In genomic region chr5:114261989-114262388, GRCh38 we compare ENCODE assay signal across 1 cellular context.
TF ChIP-seq lines count a peak whose summit lies in the region.

No MANE protein-coding gene starts in this region.

TF ChIP-seq in K562, 482 proteins besides CTCF, POLR2A, EP300 and RAD21 (continued from another document):
- TF ChIP-seq, protein P1, sequence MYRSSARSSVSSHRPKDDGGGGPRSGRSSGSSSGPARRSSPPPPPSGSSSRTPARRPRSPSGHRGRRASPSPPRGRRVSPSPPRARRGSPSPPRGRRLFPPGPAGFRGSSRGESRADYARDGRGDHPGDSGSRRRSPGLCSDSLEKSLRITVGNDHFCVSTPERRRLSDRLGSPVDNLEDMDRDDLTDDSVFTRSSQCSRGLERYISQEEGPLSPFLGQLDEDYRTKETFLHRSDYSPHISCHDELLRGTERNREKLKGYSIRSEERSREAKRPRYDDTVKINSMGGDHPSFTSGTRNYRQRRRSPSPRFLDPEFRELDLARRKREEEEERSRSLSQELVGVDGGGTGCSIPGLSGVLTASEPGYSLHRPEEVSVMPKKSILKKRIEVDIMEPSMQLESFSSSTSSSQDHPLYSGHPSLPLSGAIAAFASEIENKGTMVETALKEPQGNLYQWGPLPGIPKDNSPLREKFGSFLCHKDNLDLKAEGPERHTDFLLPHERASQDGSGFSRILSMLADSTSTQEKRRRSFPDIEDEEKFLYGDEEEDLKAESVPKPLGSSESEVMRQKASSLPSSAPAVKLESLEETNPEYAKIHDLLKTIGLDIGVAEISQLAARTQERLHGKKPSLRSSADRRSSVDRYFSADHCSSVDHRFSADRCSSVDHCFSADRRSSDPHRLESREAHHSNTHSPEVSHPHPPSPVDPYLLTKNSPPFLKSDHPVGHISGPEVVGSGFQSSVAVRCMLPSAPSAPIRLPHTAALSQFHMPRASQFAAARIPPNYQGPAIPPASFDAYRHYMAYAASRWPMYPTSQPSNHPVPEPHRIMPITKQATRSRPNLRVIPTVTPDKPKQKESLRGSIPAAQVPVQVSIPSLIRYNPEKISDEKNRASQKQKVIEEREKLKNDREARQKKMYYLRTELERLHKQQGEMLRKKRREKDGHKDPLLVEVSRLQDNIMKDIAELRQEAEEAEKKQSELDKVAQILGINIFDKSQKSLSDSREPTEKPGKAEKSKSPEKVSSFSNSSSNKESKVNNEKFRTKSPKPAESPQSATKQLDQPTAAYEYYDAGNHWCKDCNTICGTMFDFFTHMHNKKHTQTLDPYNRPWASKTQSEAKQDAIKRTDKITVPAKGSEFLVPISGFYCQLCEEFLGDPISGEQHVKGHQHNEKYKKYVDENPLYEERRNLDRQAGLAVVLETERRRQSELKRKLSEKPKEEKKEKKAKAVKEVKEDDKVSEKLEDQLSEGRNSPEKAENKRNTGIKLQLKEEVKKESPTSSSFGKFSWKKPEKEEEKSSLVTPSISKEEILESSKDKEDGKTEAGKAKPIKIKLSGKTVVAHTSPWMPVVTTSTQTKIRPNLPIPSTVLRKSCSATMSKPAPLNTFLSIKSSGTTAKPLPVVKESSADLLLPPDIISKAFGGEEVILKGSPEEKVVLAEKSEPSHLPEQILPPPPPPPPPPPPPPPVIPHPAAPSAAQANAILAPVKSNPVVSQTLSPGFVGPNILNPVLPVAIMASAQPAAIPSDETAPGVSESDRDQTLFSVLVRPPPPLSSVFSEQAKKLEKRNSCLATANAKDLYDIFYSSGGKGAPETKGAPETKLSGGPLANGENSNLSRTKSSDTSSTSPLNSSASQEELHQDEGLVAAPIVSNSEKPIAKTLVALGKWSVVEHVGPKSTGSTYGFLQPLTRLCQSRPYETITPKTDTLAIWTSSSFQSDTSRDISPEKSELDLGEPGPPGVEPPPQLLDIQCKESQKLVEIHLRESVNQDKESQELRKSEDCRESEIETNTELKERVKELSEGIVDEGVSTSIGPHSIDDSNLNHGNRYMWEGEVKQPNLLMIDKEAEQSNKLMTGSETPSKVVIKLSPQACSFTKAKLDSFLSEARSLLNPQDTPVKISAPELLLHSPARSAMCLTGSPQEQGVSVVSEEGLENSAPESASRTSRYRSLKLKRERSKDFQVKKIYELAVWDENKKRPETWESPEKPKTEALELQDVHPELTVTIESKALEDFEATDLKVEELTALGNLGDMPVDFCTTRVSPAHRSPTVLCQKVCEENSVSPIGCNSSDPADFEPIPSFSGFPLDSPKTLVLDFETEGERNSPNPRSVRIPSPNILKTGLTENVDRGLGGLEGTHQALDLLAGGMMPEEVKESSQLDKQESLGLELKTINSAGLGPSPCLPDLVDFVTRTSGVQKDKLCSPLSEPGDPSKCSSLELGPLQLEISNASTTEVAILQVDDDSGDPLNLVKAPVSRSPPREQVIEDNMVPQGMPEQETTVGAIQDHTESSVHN (IDR thresholded peaks at IDR 0.05; ENCODE audit: borderline replicate concordance in 1 of 2, low read depth in 1 of 2): no peak
- TF ChIP-seq ZNF436 (CRISPR knock-in tag; IDR thresholded peaks at IDR 0.05) (no peak), GTF2B (IDR thresholded peaks at IDR 0.05; ENCODE audit: extremely low read depth, insufficient read length) (no peak), GABPA (tag; conservative IDR thresholded peaks at IDR 0.05; ENCODE audit: low read depth) (no peak), NONO (IDR thresholded peaks at IDR 0.05; ENCODE audit: low read depth in 2 of 2, low read length in 1 of 2) (no peak), SMARCB1 (IDR thresholded peaks at IDR 0.05; ENCODE audit: insufficient read length, low read depth) (no peak), HSF4 (CRISPR knock-in tag; IDR thresholded peaks at IDR 0.05; ENCODE audit: borderline replicate concordance) (no peak), ZNF316 (IDR thresholded peaks at IDR 0.05) (peak; percentile 31; the same call in 1 of the 2 replicates), ELF4 (CRISPR knock-in tag; IDR thresholded peaks at IDR 0.05) (no peak), ATF1 (CRISPR knock-in tag; IDR thresholded peaks at IDR 0.05) (no peak), ATF1 (tag; IDR thresholded peaks at IDR 0.05) (no peak)
- TF ChIP-seq, protein P2, sequence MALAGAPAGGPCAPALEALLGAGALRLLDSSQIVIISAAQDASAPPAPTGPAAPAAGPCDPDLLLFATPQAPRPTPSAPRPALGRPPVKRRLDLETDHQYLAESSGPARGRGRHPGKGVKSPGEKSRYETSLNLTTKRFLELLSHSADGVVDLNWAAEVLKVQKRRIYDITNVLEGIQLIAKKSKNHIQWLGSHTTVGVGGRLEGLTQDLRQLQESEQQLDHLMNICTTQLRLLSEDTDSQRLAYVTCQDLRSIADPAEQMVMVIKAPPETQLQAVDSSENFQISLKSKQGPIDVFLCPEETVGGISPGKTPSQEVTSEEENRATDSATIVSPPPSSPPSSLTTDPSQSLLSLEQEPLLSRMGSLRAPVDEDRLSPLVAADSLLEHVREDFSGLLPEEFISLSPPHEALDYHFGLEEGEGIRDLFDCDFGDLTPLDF (CRISPR knock-in tag; IDR thresholded peaks at IDR 0.05): no peak
